Comparison of ENCODE assay signal across 1 cellular context in genomic region chr2:44769349-44770005, GRCh38.
TF ChIP-seq lines count a peak whose summit lies in the region.

No MANE protein-coding gene starts in this region.

TF ChIP-seq in GM23338, 12 proteins besides CTCF, POLR2A, EP300 and RAD21 (continued from another document):
- TF ChIP-seq ZNF462 (CRISPR knock-in tag; IDR thresholded peaks at IDR 0.05) = no peak
- TF ChIP-seq STAT1 (IDR thresholded peaks at IDR 0.05; ENCODE audit: unreplicated experiment) = no peak
- TF ChIP-seq JUNB (IDR thresholded peaks at IDR 0.05; ENCODE audit: unreplicated experiment) = no peak
- no peak for TF ChIP-seq NANOG (IDR thresholded peaks at IDR 0.05; ENCODE audit: borderline replicate concordance)
- no peak for TF ChIP-seq REST (IDR thresholded peaks at IDR 0.05; ENCODE audit: unreplicated experiment)
- no peak for TF ChIP-seq ZNF331 (CRISPR knock-in tag; IDR thresholded peaks at IDR 0.05; ENCODE audit: low read depth)
- no peak for TF ChIP-seq EZH2phosphoT487 (IDR thresholded peaks at IDR 0.05; ENCODE audit: unreplicated experiment)
- TF ChIP-seq CREB1 (CRISPR knock-in tag; IDR thresholded peaks at IDR 0.05; ENCODE audit: low read depth) = no peak
- no peak for TF ChIP-seq ETS1 (IDR thresholded peaks at IDR 0.05)
TF ChIP-seq in GM23338: peak in this region for 0.
